17 cellular contexts compared by ENCODE assay signal in genomic region chr16:1340730-1341494, GRCh38. TPM values are rescaled to one million over a fixed set of nuclear protein-coding genes. Genes with fewer than 3 reads are reported as not detected.
DNase-seq lines count a peak whose midpoint lies in the region; ATAC-seq and TF ChIP-seq lines count a peak whose summit lies in the region.
"Had no signal": no experiment of that assay in that cellular context is flagged by ENCODE, and none has a peak within 500 bp of the region (broad histone marks: within the 10 kb centered on the region; RNA-seq: fewer than 3 reads in every experiment).

No MANE protein-coding gene starts in this region.

- H4K20me1 ChIP-seq in IMR-90 (ENCODE audit: insufficient read depth, low read length): no peaks in the 10 kb centered on the region; the same call in 1 of the 2 replicates

- H3K27ac ChIP-seq in IMR-90 (ENCODE audit: insufficient read depth, low read length) (no peak overlapping the region), trophoblast cell (ENCODE audit: low read depth, low read length) (no peak overlapping the region)

- H3K14ac ChIP-seq in IMR-90 (replicated peaks; ENCODE audit: low read depth, low read length) (no peak overlapping the region), trophoblast cell (ENCODE audit: low read length) (no peak overlapping the region)

- H2BK120ac ChIP-seq in IMR-90 (ENCODE audit: low read depth, low read length) (no peak overlapping the region), trophoblast cell (ENCODE audit: insufficient read depth, low read length, poor library complexity) (no peak overlapping the region)

- H3K56ac ChIP-seq in IMR-90 (ENCODE audit: extremely low read depth, insufficient read depth, low read length): no peak overlapping the region

- H3K4ac ChIP-seq in IMR-90 (ENCODE audit: low read depth, low read length) (no peak overlapping the region), trophoblast cell (ENCODE audit: low read depth, low read length) (no peak overlapping the region)

- H3K27me3 Mint-ChIP-seq in activated CD8-positive, alpha-beta T cell treated with anti-CD3 and anti-CD28 coated beads, Interleukin-2, amount 10 ng/mL, durations not matched to agents 7 days and 5 days (ENCODE audit: low read depth): peaks cover 5% of the 10 kb centered on the region
- H3K27me3 Mint-ChIP-seq in activated CD8-positive, alpha-beta T cell treated with anti-CD3 and anti-CD28 coated beads for 36 hours: no peaks in the 10 kb centered on the region
- peaks cover 8% of the 10 kb centered on the region for H3K27me3 Mint-ChIP-seq in endothelial cell (ENCODE audit: unreplicated experiment)

- H3K9me3 ChIP-seq in IMR-90 (ENCODE audit: control insufficient read depth, insufficient read depth, low read length): no peaks in the 10 kb centered on the region
- H3K9me3 ChIP-seq in trophoblast cell (ENCODE audit: insufficient read depth, low read depth, low read length): peaks cover 8% of the 10 kb centered on the region

- BruUV-seq in IMR-90 (replicated peaks; lab: Mats Ljungman, UMichigan): no TSS peak

- peak overlapping the region; percentile 34 for H3K27ac Mint-ChIP-seq in activated CD8-positive, alpha-beta T cell treated with anti-CD3 and anti-CD28 coated beads, Interleukin-2, amount 10 ng/mL, durations not matched to agents 7 days and 5 days
- H3K27ac Mint-ChIP-seq in activated CD8-positive, alpha-beta T cell treated with anti-CD3 and anti-CD28 coated beads for 36 hours: no peak overlapping the region
- no peak overlapping the region for H3K27ac Mint-ChIP-seq in endothelial cell (ENCODE audit: unreplicated experiment)
- H3K27ac Mint-ChIP-seq: CD8-positive, alpha-beta T cell had no signal

- in situ Hi-C loops in IMR-90 (cut with MboI; ENCODE audit: low sequenced_read_pairs): no loop called here

- H4K5ac ChIP-seq in IMR-90 (ENCODE audit: low read depth, low read length): no peak overlapping the region

- H3K9ac ChIP-seq in IMR-90 (ENCODE audit: low read depth, low read length) (no peak overlapping the region), trophoblast cell (ENCODE audit: low read length) (no peak overlapping the region)

- peak overlapping the region; percentile 16 for H2AK9ac ChIP-seq in IMR-90 (replicated peaks; ENCODE audit: low read depth, low read length, poor library complexity)

- H3K27me3 ChIP-seq in IMR-90 (ENCODE audit: control insufficient read depth, insufficient read depth, low read length): peaks cover 11% of the 10 kb centered on the region; the same call in 1 of the 2 replicates
- peaks cover 4% of the 10 kb centered on the region for H3K27me3 ChIP-seq in trophoblast cell (ENCODE audit: insufficient read depth, low read length)

- 86% methylated on average over 28 of the region's 36 CpGs; no CpG with 5 or more reads in 1 of the 2 experiments for WGBS in IMR-90 (ENCODE audit: extremely low coverage in 2 of 2, insufficient read length in 1 of 2), 2 experiments
- no CpG with 5 or more reads among the region's 36 CpGs for WGBS in trophoblast cell (ENCODE audit: extremely low coverage, insufficient coverage, insufficient read length)

- H3K36me3 ChIP-seq in IMR-90 (ENCODE audit: control insufficient read depth, insufficient read depth, low read length) (no peaks in the 10 kb centered on the region), trophoblast cell (ENCODE audit: control insufficient read depth in 1 of 2, insufficient read depth in 2 of 2, low read length in 2 of 2) (no peaks in the 10 kb centered on the region)

- no peak overlapping the region for H3K4me3 Mint-ChIP-seq in activated CD8-positive, alpha-beta T cell treated with anti-CD3 and anti-CD28 coated beads, Interleukin-2, amount 10 ng/mL, durations not matched to agents 7 days and 5 days
- H3K4me3 Mint-ChIP-seq in activated CD8-positive, alpha-beta T cell treated with anti-CD3 and anti-CD28 coated beads for 36 hours: no peak overlapping the region
- H3K4me3 Mint-ChIP-seq in endothelial cell (ENCODE audit: unreplicated experiment): peak overlapping the region; percentile 51
- H3K4me3 Mint-ChIP-seq: CD8-positive, alpha-beta T cell had no signal

- peaks cover 17% of the 10 kb centered on the region for H3K4me1 Mint-ChIP-seq in activated CD8-positive, alpha-beta T cell treated with anti-CD3 and anti-CD28 coated beads, Interleukin-2, amount 10 ng/mL, durations not matched to agents 7 days and 5 days (ENCODE audit: low read depth)
- peaks cover 18% of the 10 kb centered on the region for H3K4me1 Mint-ChIP-seq in activated CD8-positive, alpha-beta T cell treated with anti-CD3 and anti-CD28 coated beads for 36 hours (ENCODE audit: low read depth)
- H3K4me1 Mint-ChIP-seq in endothelial cell (ENCODE audit: unreplicated experiment): peaks cover 6% of the 10 kb centered on the region

- no peaks in the 10 kb centered on the region for H3K9me1 ChIP-seq in IMR-90 (ENCODE audit: insufficient read depth, low read length)

- H3K79me1 ChIP-seq in IMR-90 (ENCODE audit: low read depth in 1 of 2, low read length in 2 of 2): no peaks in the 10 kb centered on the region
- no peaks in the 10 kb centered on the region for H3K79me1 ChIP-seq in trophoblast cell (ENCODE audit: low read length)

- dilution Hi-C loops in IMR-90 (cut with HindIII; ENCODE audit: low sequenced_read_pairs, unreplicated experiment): no loop called here

- TF ChIP-seq RAD21 in IMR-90 (IDR thresholded peaks at IDR 0.05; ENCODE audit: low read length): no peak

- H3K4me3 ChIP-seq in IMR-90 (ENCODE audit: insufficient read depth, low read depth, low read length) (no peak overlapping the region), trophoblast cell (ENCODE audit: low read depth, low read length) (peak overlapping the region; percentile 46)

- no peak for TF ChIP-seq POLR2A in IMR-90 (IDR thresholded peaks at IDR 0.05; ENCODE audit: low read depth, low read length)

- POLR2A ChIA-PET in activated CD8-positive, alpha-beta T cell treated with anti-CD3 and anti-CD28 coated beads, Interleukin-2, amount 10 ng/mL, durations not matched to agents 7 days and 5 days (lab: Charles Lee): no interaction called here
- POLR2A ChIA-PET in activated CD8-positive, alpha-beta T cell treated with anti-CD3 and anti-CD28 coated beads for 36 hours (lab: Charles Lee): no interaction called here
- POLR2A ChIA-PET in IMR-90 (lab: Charles Lee; ENCODE audit: unreplicated experiment): no interaction called here

- CTCF ChIA-PET in activated CD8-positive, alpha-beta T cell treated with anti-CD3 and anti-CD28 coated beads, Interleukin-2, amount 10 ng/mL, durations not matched to agents 7 days and 5 days (lab: Charles Lee): no interaction called here
- CTCF ChIA-PET in activated CD8-positive, alpha-beta T cell treated with anti-CD3 and anti-CD28 coated beads for 36 hours (lab: Charles Lee): interaction anchor here (2.9 kb wide), 1 partner anchor 22 kb away, joined by 10 read pairs; no protein-coding TSS in a partner anchor
- CTCF ChIA-PET in IMR-90 (lab: Yijun Ruan, JAX): no interaction called here

- ATAC-seq in activated CD8-positive, alpha-beta T cell treated with anti-CD3 and anti-CD28 coated beads, Interleukin-2, amount 10 ng/mL, durations not matched to agents 7 days and 5 days: no peak
- no peak for ATAC-seq in activated CD8-positive, alpha-beta T cell treated with anti-CD3 and anti-CD28 coated beads for 36 hours
- ATAC-seq in IMR-90 (ENCODE audit: low read depth) (no peak), GM21825 (IDR thresholded peaks at IDR 0.05; ENCODE audit: unreplicated experiment) (no peak), GM18861 (IDR thresholded peaks at IDR 0.05; ENCODE audit: unreplicated experiment) (no peak)
- ATAC-seq: CD8-positive, alpha-beta T cell had no signal

- H4K12ac ChIP-seq in trophoblast cell (ENCODE audit: low read depth, low read length): no peak overlapping the region

- H2AFZ ChIP-seq in IMR-90 (replicated peaks; ENCODE audit: low read length, poor library complexity) (no peak overlapping the region), trophoblast cell (ENCODE audit: insufficient read depth, low read length, poor library complexity) (no peak overlapping the region)

- H2BK15ac ChIP-seq in IMR-90 (ENCODE audit: low read depth, low read length): no peak overlapping the region

- intact Hi-C loops in activated CD8-positive, alpha-beta T cell treated with anti-CD3 and anti-CD28 coated beads for 36 hours (cut with micrococcal nuclease): no loop called here
- intact Hi-C loops in IMR-90 (cut with micrococcal nuclease): no loop called here

- H2AK5ac ChIP-seq in IMR-90 (ENCODE audit: low read depth, low read length): no peak overlapping the region
- H2AK5ac ChIP-seq in trophoblast cell (ENCODE audit: low read length): no peak overlapping the region

- H3K18ac ChIP-seq in IMR-90 (ENCODE audit: low read depth, low read length): no peak overlapping the region
- no peak overlapping the region for H3K18ac ChIP-seq in trophoblast cell (ENCODE audit: low read length)

- H4K91ac ChIP-seq in IMR-90 (ENCODE audit: insufficient read depth, low read depth, low read length) (no peak overlapping the region), trophoblast cell (ENCODE audit: low read depth, low read length) (no peak overlapping the region)

- no peaks in the 10 kb centered on the region for H3K36me3 Mint-ChIP-seq in activated CD8-positive, alpha-beta T cell treated with anti-CD3 and anti-CD28 coated beads, Interleukin-2, amount 10 ng/mL, durations not matched to agents 7 days and 5 days (ENCODE audit: low read depth)
- H3K36me3 Mint-ChIP-seq in activated CD8-positive, alpha-beta T cell treated with anti-CD3 and anti-CD28 coated beads for 36 hours (ENCODE audit: low read depth): no peaks in the 10 kb centered on the region
- H3K36me3 Mint-ChIP-seq in endothelial cell (ENCODE audit: low read depth, unreplicated experiment): no peaks in the 10 kb centered on the region
- H3K36me3 Mint-ChIP-seq: CD8-positive, alpha-beta T cell had no signal

- no peak for TF ChIP-seq CTCF in activated CD8-positive, alpha-beta T cell treated with anti-CD3 and anti-CD28 coated beads for 36 hours (IDR thresholded peaks at IDR 0.05)
- TF ChIP-seq CTCF in IMR-90 (conservative IDR thresholded peaks at IDR 0.05; ENCODE audit: low read depth, low read length): no peak
- no peak for TF ChIP-seq CTCF in endothelial cell (IDR thresholded peaks at IDR 0.05; ENCODE audit: unreplicated experiment)

- H2BK5ac ChIP-seq in IMR-90 (ENCODE audit: low read depth, low read length, poor library complexity, severe bottlenecking): no peak overlapping the region
- no peak overlapping the region for H2BK5ac ChIP-seq in trophoblast cell (ENCODE audit: low read depth, low read length, poor library complexity)

- no peak overlapping the region for H2BK12ac ChIP-seq in trophoblast cell (ENCODE audit: low read length)

- H2BK20ac ChIP-seq in IMR-90 (ENCODE audit: low read depth, low read length): no peak overlapping the region

- H3K4me2 ChIP-seq in IMR-90 (ENCODE audit: low read depth, low read length) (no peak overlapping the region), trophoblast cell (ENCODE audit: low read length) (no peak overlapping the region)

- no peaks in the 10 kb centered on the region for H3K9me3 Mint-ChIP-seq in activated CD8-positive, alpha-beta T cell treated with anti-CD3 and anti-CD28 coated beads, Interleukin-2, amount 10 ng/mL, durations not matched to agents 7 days and 5 days (ENCODE audit: insufficient read depth)
- H3K9me3 Mint-ChIP-seq in activated CD8-positive, alpha-beta T cell treated with anti-CD3 and anti-CD28 coated beads for 36 hours: no peaks in the 10 kb centered on the region
- no peaks in the 10 kb centered on the region for H3K9me3 Mint-ChIP-seq in endothelial cell (ENCODE audit: unreplicated experiment)
- H3K9me3 Mint-ChIP-seq: CD8-positive, alpha-beta T cell had no signal

- H3K79me2 ChIP-seq in trophoblast cell (ENCODE audit: control insufficient read depth, insufficient read depth, low read length, poor library complexity): no peaks in the 10 kb centered on the region

- H3K4me1 ChIP-seq in IMR-90 (ENCODE audit: control insufficient read depth, insufficient read depth, low read length): 0 out of 2 replicates have a peak, but pooled peaks cover 2% of the 10 kb centered on the region
- H3K4me1 ChIP-seq in trophoblast cell (ENCODE audit: control insufficient read depth in 1 of 2, insufficient read depth in 2 of 2, low read length in 2 of 2): peaks cover 0 to 4% of the 10 kb centered on the region in 2 experiments

- no peak for DNase-seq in activated CD8-positive, alpha-beta T cell treated with anti-CD3 and anti-CD28 coated beads, Interleukin-2, amount 10 ng/mL, durations not matched to agents 7 days and 5 days
- no peak for DNase-seq in activated CD8-positive, alpha-beta T cell treated with anti-CD3 and anti-CD28 coated beads for 36 hours
- DNase-seq in IMR-90: no peak
- no peak for DNase-seq in endothelial cell (ENCODE audit: low spot score)
- DNase-seq in trophoblast cell: no peak
- DNase-seq in kidney tubule cell (ENCODE audit: low spot score): no peak
- DNase-seq: 8988T; AML-193; C1 segment of cervical spinal cord; CD8-positive, alpha-beta T cell; COR-L47; DMS153; DMS79 treated with DMSO at 0.1 percent for 48 hours; EL; HCEC 1CT had no signal

- no peak overlapping the region for H3K23ac ChIP-seq in IMR-90 (ENCODE audit: low read depth, low read length)
- no peak overlapping the region for H3K23ac ChIP-seq in trophoblast cell (ENCODE audit: low read length)

- H4K8ac ChIP-seq in IMR-90 (ENCODE audit: low read depth in 2 of 2, low read length in 2 of 2): no peak overlapping the region
- H4K8ac ChIP-seq in trophoblast cell (ENCODE audit: low read depth, low read length): no peak overlapping the region

RNA-seq across cellular contexts. Expression of gene BAIAP3, which starts 7.5 kb away (rescaled TPM):
- under 1 TPM; 0.24 to 0.63 TPM for total RNA-seq in activated CD8-positive, alpha-beta T cell treated with anti-CD3 and anti-CD28 coated beads, Interleukin-2, amount 10 ng/mL, durations not matched to agents 7 days and 5 days
- total RNA-seq in activated CD8-positive, alpha-beta T cell treated with anti-CD3 and anti-CD28 coated beads for 36 hours: under 1 TPM; 0.27 to 0.68 TPM
- total RNA-seq in IMR-90 (2012; rRNA removed) (0.36 and 0.56 TPM in 2 replicates), endothelial cell (ENCODE audit: unreplicated experiment) (6.5 TPM)
- polyA plus RNA-seq in IMR-90 (2012; rRNA removed): 0.65 and 0.77 TPM in 2 replicates
- polyA plus RNA-seq in IMR-90 (2012; cell fraction: cytosol; rRNA removed): 0.40 and 0.73 TPM in 2 replicates
- polyA plus RNA-seq in IMR-90 (2012; cell fraction: nucleus; rRNA removed; ENCODE audit: low replicate concordance): 4.2 and 8.4 TPM in 2 replicates
- polyA plus RNA-seq in trophoblast cell (2013): 2.1 and 2.5 TPM in 2 replicates

RNA-seq across cellular contexts. Expression of gene TSR3, which starts 10.8 kb away (rescaled TPM):
- total RNA-seq in activated CD8-positive, alpha-beta T cell treated with anti-CD3 and anti-CD28 coated beads, Interleukin-2, amount 10 ng/mL, durations not matched to agents 7 days and 5 days: 10 to 100 TPM; 48.5 to 50.7 TPM
- 10 to 100 TPM; 54.7 to 57.4 TPM for total RNA-seq in activated CD8-positive, alpha-beta T cell treated with anti-CD3 and anti-CD28 coated beads for 36 hours
- 38.0 and 46.4 TPM in 2 replicates for total RNA-seq in IMR-90 (2012; rRNA removed)
- polyA plus RNA-seq in IMR-90 (2012; rRNA removed): 52.9 and 77.8 TPM in 2 replicates
- 87.2 and 116 TPM in 2 replicates for polyA plus RNA-seq in IMR-90 (2012; cell fraction: cytosol; rRNA removed)
- polyA plus RNA-seq in IMR-90 (2012; cell fraction: nucleus; rRNA removed; ENCODE audit: low replicate concordance): 39.9 and 72.5 TPM in 2 replicates
- total RNA-seq in endothelial cell (ENCODE audit: unreplicated experiment): 68.2 TPM
- polyA plus RNA-seq in trophoblast cell (2013): 34.9 and 35.3 TPM in 2 replicates

RNA-seq across cellular contexts. Expression of gene GNPTG, which starts 10.8 kb away (rescaled TPM):
- 10 to 100 TPM; 24.2 to 25.1 TPM for total RNA-seq in activated CD8-positive, alpha-beta T cell treated with anti-CD3 and anti-CD28 coated beads, Interleukin-2, amount 10 ng/mL, durations not matched to agents 7 days and 5 days
- 10 to 100 TPM; 17.3 to 19.2 TPM for total RNA-seq in activated CD8-positive, alpha-beta T cell treated with anti-CD3 and anti-CD28 coated beads for 36 hours
- total RNA-seq in IMR-90 (2012; rRNA removed) (14.7 and 14.9 TPM in 2 replicates), endothelial cell (ENCODE audit: unreplicated experiment) (47.9 TPM)
- 70.8 and 85.2 TPM in 2 replicates for polyA plus RNA-seq in IMR-90 (2012; rRNA removed)
- polyA plus RNA-seq in IMR-90 (2012; cell fraction: cytosol; rRNA removed): 103 and 128 TPM in 2 replicates
- 113 and 180 TPM in 2 replicates for polyA plus RNA-seq in IMR-90 (2012; cell fraction: nucleus; rRNA removed; ENCODE audit: low replicate concordance)
- 23.8 and 24.6 TPM in 2 replicates for polyA plus RNA-seq in trophoblast cell (2013)

RNA-seq across cellular contexts. Expression of gene UBE2I, which starts 31.5 kb away (rescaled TPM):
- total RNA-seq in activated CD8-positive, alpha-beta T cell treated with anti-CD3 and anti-CD28 coated beads, Interleukin-2, amount 10 ng/mL, durations not matched to agents 7 days and 5 days: 100 to 1,000 TPM; 207 to 237 TPM
- 100 to 1,000 TPM; 245 to 254 TPM for total RNA-seq in activated CD8-positive, alpha-beta T cell treated with anti-CD3 and anti-CD28 coated beads for 36 hours
- total RNA-seq in IMR-90 (2012; rRNA removed) (30.8 and 45.0 TPM in 2 replicates), endothelial cell (ENCODE audit: unreplicated experiment) (167 TPM)
- polyA plus RNA-seq in IMR-90 (2012; rRNA removed): 113 and 140 TPM in 2 replicates
- polyA plus RNA-seq in IMR-90 (2012; cell fraction: cytosol; rRNA removed): 47.2 and 66.3 TPM in 2 replicates
- 119 and 179 TPM in 2 replicates for polyA plus RNA-seq in IMR-90 (2012; cell fraction: nucleus; rRNA removed; ENCODE audit: low replicate concordance)
- 191 and 198 TPM in 2 replicates for polyA plus RNA-seq in trophoblast cell (2013)
